1 cellular context compared by ENCODE assay signal in genomic region chr3:10041034-10041433, GRCh38.
TF ChIP-seq lines count a peak whose summit lies in the region.

No MANE protein-coding gene starts in this region.

TF ChIP-seq in HepG2, 621 proteins besides CTCF, POLR2A, EP300 and RAD21 (continued from another document):
- TF ChIP-seq ZNF770 (CRISPR knock-in tag; IDR thresholded peaks at IDR 0.05) (no peak), MTF1 (CRISPR knock-in tag; IDR thresholded peaks at IDR 0.05) (no peak), MIER3 (CRISPR knock-in tag; IDR thresholded peaks at IDR 0.05; ENCODE audit: borderline replicate concordance) (no peak), EEA1 (CRISPR knock-in tag; IDR thresholded peaks at IDR 0.05; ENCODE audit: borderline replicate concordance) (no peak), RAD51 (IDR thresholded peaks at IDR 0.05; ENCODE audit: borderline replicate concordance) (no peak), TIGD3 (CRISPR knock-in tag; IDR thresholded peaks at IDR 0.05; ENCODE audit: borderline replicate concordance) (no peak), PPARG (CRISPR knock-in tag; conservative IDR thresholded peaks at IDR 0.05) (no peak), ARNTL (CRISPR knock-in tag; IDR thresholded peaks at IDR 0.05) (no peak), ZNF841 (CRISPR knock-in tag; IDR thresholded peaks at IDR 0.05; ENCODE audit: borderline replicate concordance) (no peak), ATF7-NPFF (CRISPR knock-in tag; IDR thresholded peaks at IDR 0.05; ENCODE audit: low read depth) (no peak), ZNF772 (CRISPR knock-in tag; IDR thresholded peaks at IDR 0.05) (no peak), ZBTB10 (CRISPR knock-in tag; IDR thresholded peaks at IDR 0.05; ENCODE audit: borderline replicate concordance) (no peak)
